In genomic region chr16:81873843-81874752, GRCh38 we compare ENCODE assay signal across 10 cellular contexts.
DNase-seq lines count a peak whose midpoint lies in the region; ATAC-seq, FAIRE-seq and TF ChIP-seq lines count a peak whose summit lies in the region.
"Had no signal": no experiment of that assay in that cellular context is flagged by ENCODE, and none has a peak within 500 bp of the region (broad histone marks: within the 10 kb centered on the region; RNA-seq: fewer than 3 reads in every experiment).

No MANE protein-coding gene starts in this region.

- H3K4me3 ChIP-seq in ascending aorta: no peak overlapping the region
- H3K4me3 ChIP-seq in kidney (ENCODE audit: low read length in 2 of 2): no peak overlapping the region
- H3K4me3 ChIP-seq: SJSA1, skin epidermis had no signal

- ATAC-seq in GM18498 (IDR thresholded peaks at IDR 0.05; ENCODE audit: unreplicated experiment) (peak; percentile 83), HG03432 (IDR thresholded peaks at IDR 0.05; ENCODE audit: unreplicated experiment) (peak; percentile 69)

- DNase-seq in AG20443 (ENCODE audit: low spot score) (peak; percentile 76), SK-MEL-5 (ENCODE audit: low read depth, low spot score) (peak; percentile 48), ascending aorta (ENCODE audit: low spot score in 2 of 2) (no peak), kidney (no peak)
- peak; percentile 34 for DNase-seq in stimulated activated CD8-positive, alpha-beta memory T cell treated with anti-CD3 and anti-CD28 coated beads, Interleukin-15, amount 100 ng/mL, for 1 hour (ENCODE audit: low read depth)
- DNase-seq in central memory CD4-positive, alpha-beta T cell: no peak

- TF ChIP-seq CTCF in ascending aorta (IDR thresholded peaks at IDR 0.05): peak; percentile 21 to 41 (median 31)
- peak; percentile 67 for TF ChIP-seq CTCF in kidney (IDR thresholded peaks at IDR 0.05; ENCODE audit: borderline replicate concordance, extremely low read depth, insufficient read depth)

- FAIRE-seq in kidney (lab: Jason Lieb, UNC): no peak

- H3K9ac ChIP-seq in kidney (ENCODE audit: low read length in 2 of 2): no peak overlapping the region

- in situ Hi-C loops in SK-MEL-5 (cut with HindIII; ENCODE audit: low pct_unique_long_range_greater_than_20kb, low sequenced_read_pairs): no loop called here

- H3K27ac ChIP-seq in ascending aorta (no peak overlapping the region), kidney (ENCODE audit: low read depth in 2 of 2, low read length in 2 of 2) (no peak overlapping the region)
- H3K27ac ChIP-seq: SJSA1, skin epidermis had no signal

- H3K36me3 ChIP-seq in ascending aorta: no peaks in the 10 kb centered on the region
- peaks cover 0 to 2% of the 10 kb centered on the region in 2 donors for H3K36me3 ChIP-seq in kidney (ENCODE audit: control insufficient read depth in 1 of 2, insufficient read depth in 2 of 2, low read length in 2 of 2)
- H3K36me3 ChIP-seq: SJSA1 had no signal

- intact Hi-C loops in ascending aorta (cut with DNase I): no loop called here
- intact Hi-C loops in kidney (cut with DNase I): no loop called here

- no peaks in the 10 kb centered on the region for H3K27me3 ChIP-seq in ascending aorta

- H3K4me1 ChIP-seq in ascending aorta (no peaks in the 10 kb centered on the region), kidney (ENCODE audit: control insufficient read depth in 1 of 2, insufficient read depth in 1 of 2, low read depth in 1 of 2, low read length in 2 of 2) (peaks cover 0 to 2% of the 10 kb centered on the region in 2 donors)
- H3K4me1 ChIP-seq: SJSA1 had no signal

- H3K9me3 ChIP-seq in ascending aorta: no peaks in the 10 kb centered on the region
- no peaks in the 10 kb centered on the region for H3K9me3 ChIP-seq in kidney (ENCODE audit: control insufficient read depth in 1 of 2, low read length in 2 of 2)
- H3K9me3 ChIP-seq: SJSA1 had no signal

Comparison
In these comparisons a context has a peak if more than half of its experiments do, and no peak if none do; other contexts are left out.
1. DNase-seq: peak in AG20443 (single experiment), SK-MEL-5 (single experiment) and stimulated activated CD8-positive, alpha-beta memory T cell treated with anti-CD3 and anti-CD28 coated beads, Interleukin-15, amount 100 ng/mL, for 1 hour (single experiment); none in ascending aorta (0 of 2), kidney (single experiment) and central memory CD4-positive, alpha-beta T cell (single experiment).